In the genomic region with DNA sequence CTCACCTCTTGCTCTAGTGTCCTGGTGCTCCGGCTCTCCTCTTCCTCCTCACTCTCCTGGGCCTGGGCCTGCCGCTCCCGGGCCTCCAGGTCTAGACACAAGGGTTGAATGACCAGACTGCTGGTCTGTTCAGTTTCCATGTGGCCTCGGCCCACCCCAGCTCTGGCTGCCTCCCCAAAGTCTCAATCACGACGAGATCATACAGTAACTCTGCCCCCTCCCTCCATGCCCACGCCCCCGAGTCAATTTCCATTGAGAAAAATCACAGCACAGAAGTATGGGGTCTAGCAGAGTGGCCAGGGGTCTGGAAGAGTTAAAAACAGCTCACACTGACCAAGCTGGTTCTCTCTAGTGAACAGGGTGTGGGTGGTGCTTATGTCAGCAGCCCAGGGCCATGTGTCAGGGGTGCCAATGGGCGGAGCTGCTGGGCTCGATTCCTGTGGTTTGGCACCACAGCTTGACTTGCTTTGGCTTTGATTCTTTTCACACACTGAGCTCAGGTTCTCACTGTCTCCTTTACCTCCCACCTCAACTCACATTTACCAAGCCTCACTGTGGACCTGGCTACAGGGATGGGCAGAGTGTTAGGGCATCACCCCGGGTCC, we compare ENCODE assay signal across 9 cellular contexts. TPM values are rescaled to one million over a fixed set of nuclear protein-coding genes. Genes with fewer than 3 reads are reported as not detected.
DNase-seq lines count a peak whose midpoint lies in the region; ATAC-seq and TF ChIP-seq lines count a peak whose summit lies in the region.
"Had no signal": no experiment of that assay in that cellular context is flagged by ENCODE, and none has a peak within 500 bp of the region (broad histone marks: within the 10 kb centered on the region; RNA-seq: fewer than 3 reads in every experiment).

No MANE protein-coding gene starts in this region.

- H3K4me3 ChIP-seq in adrenal gland, result no peak overlapping the region
- no peak overlapping the region for H3K4me3 ChIP-seq in mucosa of descending colon

- intact Hi-C loops in adrenal gland (cut with DNase I) (no loop called here), mucosa of descending colon (cut with DNase I, micrococcal nuclease) (loop anchor here in 1 of 2 donors (1.0 kb wide), 1 partner anchor 25 kb away; no protein-coding TSS in a partner anchor)

- TF ChIP-seq CTCF in adrenal gland (IDR thresholded peaks at IDR 0.05), result no peak
- TF ChIP-seq CTCF in mucosa of descending colon (IDR thresholded peaks at IDR 0.05), result no peak

- H3K4me1 ChIP-seq in adrenal gland (replicated peaks in 1 of 2), result no peaks in the 10 kb centered on the region
- no peaks in the 10 kb centered on the region for H3K4me1 ChIP-seq in mucosa of descending colon (ENCODE audit: low read depth)

- H3K36me3 ChIP-seq in adrenal gland (replicated peaks in 1 of 2), result peaks cover 0 to 77% of the 10 kb centered on the region in 2 donors
- peaks cover 7% of the 10 kb centered on the region for H3K36me3 ChIP-seq in mucosa of descending colon (ENCODE audit: low read depth)

- H3K27me3 ChIP-seq in adrenal gland, result no peaks in the 10 kb centered on the region

- TF ChIP-seq POLR2A in adrenal gland (IDR thresholded peaks at IDR 0.05), result no peak

- 76 to 84% (median 79%) methylated on average over 8 to 11 of the region's 11 CpGs for WGBS in adrenal gland, 4 donors

- DNase-seq in AG08395 (ENCODE audit: low spot score), result peak; percentile 92
- DNase-seq in HT1080 (ENCODE audit: low read depth), result peak; percentile 68
- peak in 5 of 7 donors; percentile 51 to 77 (median 56) for DNase-seq in adrenal gland
- DNase-seq in mucosa of descending colon, result peak in 2 of 3 donors; percentile 26 to 51
- DNase-seq in COR-L47 (lab: John Stamatoyannopoulos, UW), result no peak
- no peak for DNase-seq in SK-N-DZ (ENCODE audit: low spot score)
- no peak for DNase-seq in NCI-H1092 treated with DMSO at 0.1 percent for 48 hours (lab: John Stamatoyannopoulos, UW)
- DNase-seq: NCI-H146 had no signal

- H3K27ac ChIP-seq in adrenal gland, result no peak overlapping the region

- H3K9me3 ChIP-seq in adrenal gland (replicated peaks in 1 of 3) (no peaks in the 10 kb centered on the region), mucosa of descending colon (no peaks in the 10 kb centered on the region)

- peak; percentile 51 for ATAC-seq in mucosa of descending colon
- ATAC-seq in HG02623 (IDR thresholded peaks at IDR 0.05; ENCODE audit: unreplicated experiment), result no peak

RNA-seq across cellular contexts. Expression of gene C15orf62, which starts 6.9 kb away (rescaled TPM):
- total RNA-seq in HT1080 (2014; rRNA removed; shearing (Covaris generic)), result 0.16 and 0.27 TPM in 2 replicates
- polyA plus RNA-seq in HT1080 (2015; cell fraction: cytosol; rRNA removed), result 0.03 and 0.06 TPM in 2 replicates
- 0.19 and 0.29 TPM in 2 replicates for polyA plus RNA-seq in HT1080 (2015; cell fraction: nucleus; rRNA removed)
- total RNA-seq in adrenal gland, result 1 to 10 TPM in 1 of 8 donors, under 1 TPM in 3, not detected in 4; 0.25 to 1.1 (median 0.54) TPM
- polyA plus RNA-seq in adrenal gland, result under 1 TPM; 0.07 to 0.97 (median 0.27) TPM
- under 1 TPM; 0.32 to 0.63 (median 0.35) TPM for total RNA-seq in mucosa of descending colon
- polyA plus RNA-seq in SK-N-DZ (2014; cell fraction: cytosol; rRNA removed), result 2.1 and 2.9 TPM in 2 replicates
- 1.9 and 2.4 TPM in 2 replicates for polyA plus RNA-seq in SK-N-DZ (2014; cell fraction: nucleus; rRNA removed)

RNA-seq across cellular contexts. Expression of gene GCHFR, which starts 12.8 kb away (rescaled TPM):
- 0.51 TPM in 1 of 2 replicates, not detected in the other for total RNA-seq in HT1080 (2014; rRNA removed; shearing (Covaris generic))
- 0.18 TPM in 1 of 2 replicates, not detected in the other for polyA plus RNA-seq in HT1080 (2015; cell fraction: cytosol; rRNA removed)
- not detected in 2 replicates for polyA plus RNA-seq in HT1080 (2015; cell fraction: nucleus; rRNA removed)
- total RNA-seq in adrenal gland, result 10 to 100 TPM; 11.9 to 77.3 (median 20.1) TPM
- polyA plus RNA-seq in adrenal gland, result 10 to 100 TPM in 2 of 3 donors, 1 to 10 TPM in 1; 6.1 to 27.0 (median 23.6) TPM
- total RNA-seq in mucosa of descending colon, result 10 to 100 TPM; 12.0 to 25.5 (median 18.2) TPM
- 182 and 219 TPM in 2 replicates for polyA plus RNA-seq in SK-N-DZ (2014; cell fraction: cytosol; rRNA removed)
- 70.3 and 127 TPM in 2 replicates for polyA plus RNA-seq in SK-N-DZ (2014; cell fraction: nucleus; rRNA removed)

RNA-seq across cellular contexts. Expression of gene RMDN3, which starts 21.6 kb away (rescaled TPM):
- 12.9 and 26.9 TPM in 2 replicates for total RNA-seq in HT1080 (2014; rRNA removed; shearing (Covaris generic))
- polyA plus RNA-seq in HT1080 (2015; cell fraction: cytosol; rRNA removed), result 28.6 and 29.6 TPM in 2 replicates
- 22.5 and 27.0 TPM in 2 replicates for polyA plus RNA-seq in HT1080 (2015; cell fraction: nucleus; rRNA removed)
- total RNA-seq in adrenal gland (10 to 100 TPM; 25.5 to 50.1 (median 34.2) TPM), mucosa of descending colon (10 to 100 TPM; 30.1 to 38.4 (median 37.8) TPM)
- 10 to 100 TPM; 19.2 to 45.4 (median 22.4) TPM for polyA plus RNA-seq in adrenal gland
- 15.5 and 17.3 TPM in 2 replicates for polyA plus RNA-seq in SK-N-DZ (2014; cell fraction: cytosol; rRNA removed)
- 19.5 and 23.7 TPM in 2 replicates for polyA plus RNA-seq in SK-N-DZ (2014; cell fraction: nucleus; rRNA removed)

RNA-seq across cellular contexts. Expression of gene ZFYVE19, which starts 30.2 kb away (rescaled TPM):
- total RNA-seq in HT1080 (2014; rRNA removed; shearing (Covaris generic)), result 18.4 and 22.3 TPM in 2 replicates
- polyA plus RNA-seq in HT1080 (2015; cell fraction: cytosol; rRNA removed), result 15.1 and 17.4 TPM in 2 replicates
- 34.4 and 43.4 TPM in 2 replicates for polyA plus RNA-seq in HT1080 (2015; cell fraction: nucleus; rRNA removed)
- total RNA-seq in adrenal gland (10 to 100 TPM; 11.0 to 35.1 (median 28.8) TPM), mucosa of descending colon (10 to 100 TPM; 22.2 to 37.5 (median 36.5) TPM)
- 10 to 100 TPM; 12.0 to 25.3 (median 24.1) TPM for polyA plus RNA-seq in adrenal gland
- polyA plus RNA-seq in SK-N-DZ (2014; cell fraction: cytosol; rRNA removed), result 35.9 and 37.3 TPM in 2 replicates
- polyA plus RNA-seq in SK-N-DZ (2014; cell fraction: nucleus; rRNA removed), result 53.6 and 67.3 TPM in 2 replicates

RNA-seq across cellular contexts. Expression of gene DNAJC17, which starts 30.6 kb away (rescaled TPM):
- total RNA-seq in HT1080 (2014; rRNA removed; shearing (Covaris generic)), result 28.0 and 40.7 TPM in 2 replicates
- polyA plus RNA-seq in HT1080 (2015; cell fraction: cytosol; rRNA removed), result 24.7 and 42.0 TPM in 2 replicates
- 36.4 and 49.2 TPM in 2 replicates for polyA plus RNA-seq in HT1080 (2015; cell fraction: nucleus; rRNA removed)
- total RNA-seq in adrenal gland, result 10 to 100 TPM; 27.4 to 88.6 (median 39.4) TPM
- 100 to 1,000 TPM in 2 of 3 donors, 10 to 100 TPM in 1; 33.0 to 174 (median 170) TPM for polyA plus RNA-seq in adrenal gland
- 10 to 100 TPM; 29.6 to 47.6 (median 36.5) TPM for total RNA-seq in mucosa of descending colon
- 67.8 and 69.3 TPM in 2 replicates for polyA plus RNA-seq in SK-N-DZ (2014; cell fraction: cytosol; rRNA removed)
- polyA plus RNA-seq in SK-N-DZ (2014; cell fraction: nucleus; rRNA removed), result 37.5 and 67.9 TPM in 2 replicates

Comparison
In these comparisons a context has a peak if more than half of its experiments do, and no peak if none do; other contexts are left out.
1. DNase-seq: peak in AG08395 (single experiment), HT1080 (single experiment), adrenal gland (5 of 7) and mucosa of descending colon (2 of 3); none in COR-L47 (single experiment), SK-N-DZ (single experiment) and NCI-H1092 treated with DMSO at 0.1 percent for 48 hours (single experiment).